ENCODE assay signal across 9 cellular contexts in genomic region chr1:9183441-9183840, GRCh38. TPM values are rescaled to one million over a fixed set of nuclear protein-coding genes. Genes with fewer than 3 reads are reported as not detected.
DNase-seq lines count a peak whose midpoint lies in the region; ATAC-seq and TF ChIP-seq lines count a peak whose summit lies in the region.
"Had no signal": no experiment of that assay in that cellular context is flagged by ENCODE, and none has a peak within 500 bp of the region (broad histone marks: within the 10 kb centered on the region; RNA-seq: fewer than 3 reads in every experiment).

No MANE protein-coding gene starts in this region.

- no peak overlapping the region for H3K18ac ChIP-seq in trophoblast cell (ENCODE audit: low read length)

- H3K9ac ChIP-seq in trophoblast cell (ENCODE audit: low read length) = no peak overlapping the region

- no peak overlapping the region for H4K12ac ChIP-seq in trophoblast cell (ENCODE audit: low read depth, low read length)

- H3F3A ChIP-seq in PC-9 (ENCODE audit: insufficient read depth, low read depth) = 0 out of 2 replicates have a peak, but pooled peaks cover 3% of the 10 kb centered on the region

- BruUV-seq in PC-9 (replicated peaks; lab: Mats Ljungman, UMichigan) = no TSS peak

- H2AK5ac ChIP-seq in trophoblast cell (ENCODE audit: low read length) = no peak overlapping the region

- H2BK12ac ChIP-seq in trophoblast cell (ENCODE audit: low read length) = no peak overlapping the region

- no peak overlapping the region for H2BK5ac ChIP-seq in trophoblast cell (ENCODE audit: low read depth, low read length, poor library complexity)

- peak overlapping the region; percentile 97 for H4K91ac ChIP-seq in trophoblast cell (ENCODE audit: low read depth, low read length)

- H3K4me2 ChIP-seq in trophoblast cell (ENCODE audit: low read length) (peak overlapping the region; percentile 70), PC-9 (no peak overlapping the region)

- H2AFZ ChIP-seq in trophoblast cell (ENCODE audit: insufficient read depth, low read length, poor library complexity) (no peak overlapping the region), PC-9 (no peak overlapping the region)

- peaks cover 6 to 8% of the 10 kb centered on the region in 2 experiments for H3K36me3 ChIP-seq in trophoblast cell (ENCODE audit: control insufficient read depth in 1 of 2, insufficient read depth in 2 of 2, low read length in 2 of 2)
- no peaks in the 10 kb centered on the region for H3K36me3 ChIP-seq in PC-9 (ENCODE audit: low read depth)

- no peak overlapping the region for H3K23ac ChIP-seq in trophoblast cell (ENCODE audit: low read length)

- H3K9me3 ChIP-seq in trophoblast cell (ENCODE audit: insufficient read depth, low read depth, low read length) (no peaks in the 10 kb centered on the region), PC-9 (ENCODE audit: insufficient read depth, low read depth) (no peaks in the 10 kb centered on the region)

- H3K4me3 ChIP-seq in LNCaP clone FGC (ENCODE audit: low read depth, low read length) (peak overlapping the region; percentile 91), epithelial cell of esophagus (ENCODE audit: low read length) (peak overlapping the region; percentile 94), trophoblast cell (ENCODE audit: low read depth, low read length) (peak overlapping the region; percentile 63), PC-9 (no peak overlapping the region)

- H4K8ac ChIP-seq in trophoblast cell (ENCODE audit: low read depth, low read length) = no peak overlapping the region

- H3K14ac ChIP-seq in trophoblast cell (ENCODE audit: low read length) = no peak overlapping the region

- POLR2A ChIA-PET in PC-9 (lab: Charles Lee; ENCODE audit: unreplicated experiment) = no interaction called here

- H3K4ac ChIP-seq in trophoblast cell (ENCODE audit: low read depth, low read length) = no peak overlapping the region

- H3K79me1 ChIP-seq in trophoblast cell (ENCODE audit: low read length) = peaks cover 20% of the 10 kb centered on the region

- H4K20me1 ChIP-seq in PC-9 (ENCODE audit: insufficient read depth) = no peaks in the 10 kb centered on the region

- DNase-seq in AG20443 (ENCODE audit: low spot score) = peak; percentile 22
- DNase-seq in LNCaP clone FGC (ENCODE audit: low read depth) = no peak
- DNase-seq in epithelial cell of esophagus (ENCODE audit: low read depth) = no peak
- no peak for DNase-seq in trophoblast cell
- DNase-seq in PC-9 = no peak
- DNase-seq: NCI-H446 had no signal

- CTCF ChIA-PET in PC-9 (lab: Charles Lee) = no interaction called here

- H3K27ac ChIP-seq in trophoblast cell (ENCODE audit: low read depth, low read length) (no peak overlapping the region), PC-9 (no peak overlapping the region)

- H2BK120ac ChIP-seq in trophoblast cell (ENCODE audit: insufficient read depth, low read length, poor library complexity) = no peak overlapping the region

- H3K27me3 ChIP-seq in trophoblast cell (ENCODE audit: insufficient read depth, low read length) = peaks cover 8% of the 10 kb centered on the region
- H3K27me3 ChIP-seq in PC-9 (ENCODE audit: insufficient read depth, low read depth) = no peaks in the 10 kb centered on the region

- WGBS in trophoblast cell (ENCODE audit: extremely low coverage, insufficient coverage, insufficient read length) = no CpG with 5 or more reads among the region's 24 CpGs

- peaks cover 8 to 21% of the 10 kb centered on the region in 2 experiments for H3K4me1 ChIP-seq in trophoblast cell (ENCODE audit: control insufficient read depth in 1 of 2, insufficient read depth in 2 of 2, low read length in 2 of 2)
- peaks cover 16% of the 10 kb centered on the region for H3K4me1 ChIP-seq in PC-9 (replicated peaks; ENCODE audit: insufficient read depth)

- H3K9me2 ChIP-seq in PC-9 (ENCODE audit: insufficient read depth) = no peaks in the 10 kb centered on the region

- intact Hi-C loops in PC-9 (cut with micrococcal nuclease; ENCODE audit: unreplicated experiment) = loop anchor here (5.0 kb wide), 2 partner anchors 56 to 309 kb away; partner anchors contain the start of gene GPR157

- ATAC-seq in GM18511 (IDR thresholded peaks at IDR 0.05; ENCODE audit: unreplicated experiment) = no peak
- no peak for ATAC-seq in HG03469 (IDR thresholded peaks at IDR 0.05; ENCODE audit: unreplicated experiment)
- no peak for ATAC-seq in HG03378 (IDR thresholded peaks at IDR 0.05; ENCODE audit: unreplicated experiment)

- TF ChIP-seq CTCF in LNCaP clone FGC (IDR thresholded peaks at IDR 0.05; ENCODE audit: control insufficient read depth, extremely low read depth, insufficient read depth) (no peak), epithelial cell of esophagus (IDR thresholded peaks at IDR 0.05; ENCODE audit: insufficient read depth, low read depth, low read length, missing control alignments) (no peak), PC-9 (conservative IDR thresholded peaks at IDR 0.05) (no peak)

- H3K79me2 ChIP-seq in trophoblast cell (ENCODE audit: control insufficient read depth, insufficient read depth, low read length, poor library complexity) (peaks cover 24% of the 10 kb centered on the region), PC-9 (ENCODE audit: low read depth) (no peaks in the 10 kb centered on the region)

RNA-seq across cellular contexts. Expression of gene H6PD, which starts 51.1 kb away (rescaled TPM):
- polyA plus RNA-seq in trophoblast cell (2013) = 9.1 and 9.4 TPM in 2 replicates
- 31.1 and 43.9 TPM in 2 replicates for total RNA-seq in PC-9 (2021)

RNA-seq across cellular contexts. Expression of gene GPR157, which starts 54.5 kb away (rescaled TPM):
- 24.0 and 27.8 TPM in 2 replicates for polyA plus RNA-seq in trophoblast cell (2013)
- total RNA-seq in PC-9 (2021) = 9.0 and 10.6 TPM in 2 replicates
